2 cellular contexts compared by ENCODE assay signal in the genomic region with DNA sequence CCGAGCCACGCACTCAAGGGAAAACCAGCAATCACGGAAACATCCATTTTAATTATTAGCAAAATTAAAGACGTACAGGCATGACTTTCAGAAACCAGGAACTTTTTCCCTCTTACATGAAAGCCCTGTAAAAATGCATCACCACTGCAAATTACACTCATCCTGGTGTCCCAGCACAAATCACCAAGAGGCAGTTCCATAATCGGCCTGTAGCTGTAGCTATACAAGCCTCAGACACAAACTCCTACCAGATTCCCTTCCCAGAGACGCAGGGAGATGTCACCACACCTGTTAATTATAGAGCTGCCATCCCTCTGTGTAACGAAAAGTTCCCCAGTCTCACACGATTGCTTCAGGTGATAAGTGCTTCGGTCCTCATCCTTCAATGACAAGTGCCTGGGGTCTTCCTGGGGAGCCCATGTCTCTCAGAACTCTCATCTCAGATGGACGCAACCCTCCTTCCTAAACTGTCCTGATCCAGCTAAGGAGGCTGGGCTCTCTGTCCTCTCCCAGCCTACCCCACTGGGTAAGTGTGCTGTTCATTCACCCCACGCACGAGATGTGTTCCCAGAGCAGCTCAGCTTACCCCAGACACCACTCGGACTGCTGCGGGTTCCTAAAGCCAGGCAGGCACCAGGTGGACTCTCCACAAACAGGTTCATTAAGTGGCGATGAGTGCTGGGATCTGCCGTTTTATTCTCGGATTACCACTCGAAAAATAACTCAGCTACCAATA.
TF ChIP-seq lines count a peak whose summit lies in the region.

No MANE protein-coding gene starts in this region.

TF ChIP-seq in liver, 16 proteins besides CTCF, POLR2A, EP300 and RAD21:
- TF ChIP-seq RXRA (IDR thresholded peaks at IDR 0.05) (no peak), HNF4A (conservative IDR thresholded peaks at IDR 0.05) (no peak), YY1 (IDR thresholded peaks at IDR 0.05) (no peak), FOXA1 (IDR thresholded peaks at IDR 0.05) (no peak), HNF4G (IDR thresholded peaks at IDR 0.05) (no peak), SP1 (IDR thresholded peaks at IDR 0.05) (no peak), TAF1 (conservative IDR thresholded peaks at IDR 0.05) (no peak), EGR1 (IDR thresholded peaks at IDR 0.05; ENCODE audit: low read depth in 2 of 2) (no peak)
- TF ChIP-seq, protein P1, sequence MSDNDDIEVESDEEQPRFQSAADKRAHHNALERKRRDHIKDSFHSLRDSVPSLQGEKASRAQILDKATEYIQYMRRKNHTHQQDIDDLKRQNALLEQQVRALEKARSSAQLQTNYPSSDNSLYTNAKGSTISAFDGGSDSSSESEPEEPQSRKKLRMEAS (IDR thresholded peaks at IDR 0.05): no peak
- TF ChIP-seq, protein P2, sequence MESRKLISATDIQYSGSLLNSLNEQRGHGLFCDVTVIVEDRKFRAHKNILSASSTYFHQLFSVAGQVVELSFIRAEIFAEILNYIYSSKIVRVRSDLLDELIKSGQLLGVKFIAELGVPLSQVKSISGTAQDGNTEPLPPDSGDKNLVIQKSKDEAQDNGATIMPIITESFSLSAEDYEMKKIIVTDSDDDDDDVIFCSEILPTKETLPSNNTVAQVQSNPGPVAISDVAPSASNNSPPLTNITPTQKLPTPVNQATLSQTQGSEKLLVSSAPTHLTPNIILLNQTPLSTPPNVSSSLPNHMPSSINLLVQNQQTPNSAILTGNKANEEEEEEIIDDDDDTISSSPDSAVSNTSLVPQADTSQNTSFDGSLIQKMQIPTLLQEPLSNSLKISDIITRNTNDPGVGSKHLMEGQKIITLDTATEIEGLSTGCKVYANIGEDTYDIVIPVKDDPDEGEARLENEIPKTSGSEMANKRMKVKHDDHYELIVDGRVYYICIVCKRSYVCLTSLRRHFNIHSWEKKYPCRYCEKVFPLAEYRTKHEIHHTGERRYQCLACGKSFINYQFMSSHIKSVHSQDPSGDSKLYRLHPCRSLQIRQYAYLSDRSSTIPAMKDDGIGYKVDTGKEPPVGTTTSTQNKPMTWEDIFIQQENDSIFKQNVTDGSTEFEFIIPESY (IDR thresholded peaks at IDR 0.05): no peak
- TF ChIP-seq, protein P3, sequence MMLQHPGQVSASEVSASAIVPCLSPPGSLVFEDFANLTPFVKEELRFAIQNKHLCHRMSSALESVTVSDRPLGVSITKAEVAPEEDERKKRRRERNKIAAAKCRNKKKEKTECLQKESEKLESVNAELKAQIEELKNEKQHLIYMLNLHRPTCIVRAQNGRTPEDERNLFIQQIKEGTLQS (IDR thresholded peaks at IDR 0.05): no peak

TF ChIP-seq in H1, 55 proteins besides CTCF, POLR2A, EP300 and RAD21:
- TF ChIP-seq, protein P4, sequence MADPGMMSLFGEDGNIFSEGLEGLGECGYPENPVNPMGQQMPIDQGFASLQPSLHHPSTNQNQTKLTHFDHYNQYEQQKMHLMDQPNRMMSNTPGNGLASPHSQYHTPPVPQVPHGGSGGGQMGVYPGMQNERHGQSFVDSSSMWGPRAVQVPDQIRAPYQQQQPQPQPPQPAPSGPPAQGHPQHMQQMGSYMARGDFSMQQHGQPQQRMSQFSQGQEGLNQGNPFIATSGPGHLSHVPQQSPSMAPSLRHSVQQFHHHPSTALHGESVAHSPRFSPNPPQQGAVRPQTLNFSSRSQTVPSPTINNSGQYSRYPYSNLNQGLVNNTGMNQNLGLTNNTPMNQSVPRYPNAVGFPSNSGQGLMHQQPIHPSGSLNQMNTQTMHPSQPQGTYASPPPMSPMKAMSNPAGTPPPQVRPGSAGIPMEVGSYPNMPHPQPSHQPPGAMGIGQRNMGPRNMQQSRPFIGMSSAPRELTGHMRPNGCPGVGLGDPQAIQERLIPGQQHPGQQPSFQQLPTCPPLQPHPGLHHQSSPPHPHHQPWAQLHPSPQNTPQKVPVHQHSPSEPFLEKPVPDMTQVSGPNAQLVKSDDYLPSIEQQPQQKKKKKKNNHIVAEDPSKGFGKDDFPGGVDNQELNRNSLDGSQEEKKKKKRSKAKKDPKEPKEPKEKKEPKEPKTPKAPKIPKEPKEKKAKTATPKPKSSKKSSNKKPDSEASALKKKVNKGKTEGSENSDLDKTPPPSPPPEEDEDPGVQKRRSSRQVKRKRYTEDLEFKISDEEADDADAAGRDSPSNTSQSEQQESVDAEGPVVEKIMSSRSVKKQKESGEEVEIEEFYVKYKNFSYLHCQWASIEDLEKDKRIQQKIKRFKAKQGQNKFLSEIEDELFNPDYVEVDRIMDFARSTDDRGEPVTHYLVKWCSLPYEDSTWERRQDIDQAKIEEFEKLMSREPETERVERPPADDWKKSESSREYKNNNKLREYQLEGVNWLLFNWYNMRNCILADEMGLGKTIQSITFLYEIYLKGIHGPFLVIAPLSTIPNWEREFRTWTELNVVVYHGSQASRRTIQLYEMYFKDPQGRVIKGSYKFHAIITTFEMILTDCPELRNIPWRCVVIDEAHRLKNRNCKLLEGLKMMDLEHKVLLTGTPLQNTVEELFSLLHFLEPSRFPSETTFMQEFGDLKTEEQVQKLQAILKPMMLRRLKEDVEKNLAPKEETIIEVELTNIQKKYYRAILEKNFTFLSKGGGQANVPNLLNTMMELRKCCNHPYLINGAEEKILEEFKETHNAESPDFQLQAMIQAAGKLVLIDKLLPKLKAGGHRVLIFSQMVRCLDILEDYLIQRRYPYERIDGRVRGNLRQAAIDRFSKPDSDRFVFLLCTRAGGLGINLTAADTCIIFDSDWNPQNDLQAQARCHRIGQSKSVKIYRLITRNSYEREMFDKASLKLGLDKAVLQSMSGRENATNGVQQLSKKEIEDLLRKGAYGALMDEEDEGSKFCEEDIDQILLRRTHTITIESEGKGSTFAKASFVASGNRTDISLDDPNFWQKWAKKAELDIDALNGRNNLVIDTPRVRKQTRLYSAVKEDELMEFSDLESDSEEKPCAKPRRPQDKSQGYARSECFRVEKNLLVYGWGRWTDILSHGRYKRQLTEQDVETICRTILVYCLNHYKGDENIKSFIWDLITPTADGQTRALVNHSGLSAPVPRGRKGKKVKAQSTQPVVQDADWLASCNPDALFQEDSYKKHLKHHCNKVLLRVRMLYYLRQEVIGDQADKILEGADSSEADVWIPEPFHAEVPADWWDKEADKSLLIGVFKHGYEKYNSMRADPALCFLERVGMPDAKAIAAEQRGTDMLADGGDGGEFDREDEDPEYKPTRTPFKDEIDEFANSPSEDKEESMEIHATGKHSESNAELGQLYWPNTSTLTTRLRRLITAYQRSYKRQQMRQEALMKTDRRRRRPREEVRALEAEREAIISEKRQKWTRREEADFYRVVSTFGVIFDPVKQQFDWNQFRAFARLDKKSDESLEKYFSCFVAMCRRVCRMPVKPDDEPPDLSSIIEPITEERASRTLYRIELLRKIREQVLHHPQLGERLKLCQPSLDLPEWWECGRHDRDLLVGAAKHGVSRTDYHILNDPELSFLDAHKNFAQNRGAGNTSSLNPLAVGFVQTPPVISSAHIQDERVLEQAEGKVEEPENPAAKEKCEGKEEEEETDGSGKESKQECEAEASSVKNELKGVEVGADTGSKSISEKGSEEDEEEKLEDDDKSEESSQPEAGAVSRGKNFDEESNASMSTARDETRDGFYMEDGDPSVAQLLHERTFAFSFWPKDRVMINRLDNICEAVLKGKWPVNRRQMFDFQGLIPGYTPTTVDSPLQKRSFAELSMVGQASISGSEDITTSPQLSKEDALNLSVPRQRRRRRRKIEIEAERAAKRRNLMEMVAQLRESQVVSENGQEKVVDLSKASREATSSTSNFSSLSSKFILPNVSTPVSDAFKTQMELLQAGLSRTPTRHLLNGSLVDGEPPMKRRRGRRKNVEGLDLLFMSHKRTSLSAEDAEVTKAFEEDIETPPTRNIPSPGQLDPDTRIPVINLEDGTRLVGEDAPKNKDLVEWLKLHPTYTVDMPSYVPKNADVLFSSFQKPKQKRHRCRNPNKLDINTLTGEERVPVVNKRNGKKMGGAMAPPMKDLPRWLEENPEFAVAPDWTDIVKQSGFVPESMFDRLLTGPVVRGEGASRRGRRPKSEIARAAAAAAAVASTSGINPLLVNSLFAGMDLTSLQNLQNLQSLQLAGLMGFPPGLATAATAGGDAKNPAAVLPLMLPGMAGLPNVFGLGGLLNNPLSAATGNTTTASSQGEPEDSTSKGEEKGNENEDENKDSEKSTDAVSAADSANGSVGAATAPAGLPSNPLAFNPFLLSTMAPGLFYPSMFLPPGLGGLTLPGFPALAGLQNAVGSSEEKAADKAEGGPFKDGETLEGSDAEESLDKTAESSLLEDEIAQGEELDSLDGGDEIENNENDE (IDR thresholded peaks at IDR 0.05; ENCODE audit: insufficient replicate concordance, low read length): no peak
- TF ChIP-seq ASH2L (IDR thresholded peaks at IDR 0.05; ENCODE audit: low read length) (no peak), NRF1 (IDR thresholded peaks at IDR 0.05; ENCODE audit: low read depth, low read length) (no peak), SP1 (IDR thresholded peaks at IDR 0.05; ENCODE audit: low read depth, low read length) (no peak)
